In the genomic region with DNA sequence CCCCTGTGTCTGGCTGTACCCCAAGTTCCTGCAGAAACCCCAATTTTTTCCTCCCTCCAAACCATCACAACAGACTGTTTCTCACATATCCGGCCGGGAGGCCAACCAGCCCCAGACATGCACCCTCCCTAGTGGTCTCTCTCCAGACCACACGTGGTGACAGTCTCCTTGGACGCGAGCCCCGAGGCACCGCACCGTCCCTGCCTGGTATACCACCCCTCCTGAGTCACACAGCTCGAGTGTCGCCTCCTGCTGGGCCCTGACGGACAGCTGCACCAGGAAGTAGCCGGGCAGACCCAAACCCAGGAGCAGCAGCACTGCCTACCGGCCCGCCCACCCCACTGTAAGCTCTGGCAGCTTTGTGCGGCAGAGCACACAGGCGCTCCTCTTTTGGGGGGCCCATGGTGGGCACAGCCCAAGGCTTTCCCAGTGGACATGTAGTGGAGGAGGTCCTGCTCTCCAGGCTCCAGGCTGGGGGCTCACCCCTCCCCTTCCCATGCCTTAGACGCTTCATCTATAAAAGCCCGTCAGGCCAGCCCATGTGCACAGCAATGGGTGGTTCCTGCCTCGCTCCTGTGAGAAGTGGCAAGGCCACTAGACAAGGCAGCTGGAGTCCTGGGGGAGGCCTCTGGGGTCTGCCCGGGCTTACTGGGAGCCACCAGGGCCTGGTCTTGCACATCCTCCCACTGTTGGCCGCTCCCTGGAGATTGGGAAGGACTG, we compare ENCODE assay signal across 8 cellular contexts.
DNase-seq lines count a peak whose midpoint lies in the region; TF ChIP-seq lines count a peak whose summit lies in the region.

No MANE protein-coding gene starts in this region.

- H3K27ac Mint-ChIP-seq in IgD-negative memory B cell = peak overlapping the region; percentile 87 to 96 (median 90)

- in situ Hi-C loops in astrocyte of the cerebellum (cut with HindIII; ENCODE audit: low sequenced_read_pairs) = no loop called here

- TF ChIP-seq CTCF in astrocyte of the cerebellum (IDR thresholded peaks at IDR 0.05; ENCODE audit: low read depth, low read length, missing control alignments) = peak; percentile 25

- H3K9me3 Mint-ChIP-seq in IgD-negative memory B cell = no peaks in the 10 kb centered on the region

- no peak overlapping the region for H3K4me3 ChIP-seq in astrocyte of the cerebellum (ENCODE audit: low read depth, low read length)

- H3K4me3 Mint-ChIP-seq in IgD-negative memory B cell = peak overlapping the region in 3 of 4 donors; percentile 60 to 98 (median 82)

- H3K27ac ChIP-seq in substantia nigra (ENCODE audit: low read depth, low read length, poor library complexity, severe bottlenecking) = peak overlapping the region; percentile 91

- H3K4me1 Mint-ChIP-seq in IgD-negative memory B cell = peaks cover 10 to 21% (median 21%) of the 10 kb centered on the region in 3 donors

- DNase-seq in EH (ENCODE audit: low read depth) (peak; percentile 88), astrocyte of the cerebellum (ENCODE audit: low read depth) (no peak), iris pigment epithelial cell (ENCODE audit: low read depth) (peak; percentile 64), substantia nigra (lab: John Stamatoyannopoulos, UW) (peak in 35 of 49 donors; percentile 26 to 75 (median 47)), NCI-H748 (lab: John Stamatoyannopoulos, UW; ENCODE audit: unreplicated experiment) (no peak), NCI-H2171 treated with DMSO at 0.1 percent for 48 hours (lab: John Stamatoyannopoulos, UW) (no peak), SKM-1 (lab: John Stamatoyannopoulos, UW; ENCODE audit: unreplicated experiment) (no peak)

- no peaks in the 10 kb centered on the region for H3K36me3 Mint-ChIP-seq in IgD-negative memory B cell

- H3K27me3 Mint-ChIP-seq in IgD-negative memory B cell = no peaks in the 10 kb centered on the region

Comparison
In these comparisons a context has a peak if more than half of its experiments do, and no peak if none do; other contexts are left out.
1. DNase-seq: peak in EH (single experiment), iris pigment epithelial cell (single experiment) and substantia nigra (35 of 49); none in astrocyte of the cerebellum (single experiment), NCI-H748 (single experiment), NCI-H2171 treated with DMSO at 0.1 percent for 48 hours (single experiment) and SKM-1 (single experiment).